25 cellular contexts compared by ENCODE assay signal in the genomic region with DNA sequence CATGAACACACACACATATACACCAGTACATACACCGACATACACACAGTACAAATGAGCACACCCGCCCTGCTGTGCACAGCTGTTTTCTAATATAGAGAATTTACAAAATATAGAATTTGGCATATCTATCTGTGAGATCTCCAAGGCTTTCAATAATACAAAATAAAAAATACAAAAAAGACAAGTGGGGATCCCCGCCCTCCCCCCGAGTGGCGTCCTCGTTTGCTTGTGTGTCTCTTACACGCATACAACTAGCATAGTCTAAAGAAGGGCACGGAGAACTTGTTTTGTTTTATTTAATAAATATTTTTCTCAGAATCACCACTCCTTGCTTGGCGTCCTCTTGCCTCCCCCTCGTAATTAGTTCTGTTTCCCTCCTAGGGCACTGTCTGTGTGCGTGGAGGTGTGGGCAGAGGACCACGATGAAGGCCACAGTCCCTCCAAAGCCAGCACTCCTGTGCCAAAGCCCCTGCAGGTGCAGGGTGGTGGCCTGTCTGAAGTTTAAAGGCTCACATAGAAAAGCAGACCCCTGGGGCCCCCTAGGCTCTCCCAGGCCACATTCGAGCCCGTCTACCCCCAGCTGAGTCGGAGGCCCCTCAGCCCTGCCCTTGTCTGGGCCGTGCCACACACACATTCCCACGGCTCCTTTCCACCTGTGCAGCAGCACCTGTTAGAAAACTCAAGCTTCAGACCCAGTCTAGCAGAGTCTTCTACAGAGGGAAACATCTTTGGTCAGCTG.
"Had no signal": no experiment of that assay in that cellular context is flagged by ENCODE, and none has a peak within 500 bp of the region (broad histone marks: within the 10 kb centered on the region; RNA-seq: fewer than 3 reads in every experiment).

No MANE protein-coding gene starts in this region.

- H3K27ac Mint-ChIP-seq: natural killer cell; progenitor cell of endocrine pancreas; stimulated activated naive CD8-positive, alpha-beta T cell treated with anti-CD3 and anti-CD28 coated beads, Interleukin-15, amount 100 ng/mL, for 72 hours had no signal

- ATAC-seq: gastrocnemius medialis; left lung; lower lobe of right lung; natural killer cell; sciatic nerve; stimulated activated naive CD8-positive, alpha-beta T cell treated with anti-CD3 and anti-CD28 coated beads, Interleukin-15, amount 100 ng/mL, for 72 hours; upper lobe of right lung had no signal

- H3K9me3 ChIP-seq: colonic mucosa, gastrocnemius medialis, left lung, lower lobe of right lung, suprapubic skin, transverse colon, upper lobe of right lung, vagina had no signal

- DNase-seq: colonic mucosa; dermis blood vessel endothelial cell; effector memory CD4-positive, alpha-beta T cell; erythroblast; foreskin fibroblast; gastrocnemius medialis; kidney; left lung; lower lobe of right lung; natural killer cell; occipital lobe; stimulated activated CD4-positive, alpha-beta T cell treated with anti-CD3 and anti-CD28 coated beads, Interleukin-12 subunit alpha, Interleukin-12 subunit beta, amount 100 ng/mL, for 4 hours; stimulated activated CD4-positive, alpha-beta T cell treated with anti-CD3 and anti-CD28 coated beads, Interleukin-1b, Interleukin-23, amount 100 ng/mL, for 48 hours; stimulated activated CD4-positive, alpha-beta T cell treated with anti-CD3 and anti-CD28 coated beads, Interleukin-4, amount 100 ng/mL, for 1 hour; stimulated activated CD8-positive, alpha-beta memory T cell treated with anti-CD3 and anti-CD28 coated beads, Interleukin-4, amount 100 ng/mL, for 48 hours; stimulated activated naive CD4-positive, alpha-beta T cell; stimulated activated naive CD8-positive, alpha-beta T cell treated with anti-CD3 and anti-CD28 coated beads, Interleukin-15, amount 100 ng/mL, for 72 hours; transverse colon; upper lobe of right lung had no signal

- H3K4me1 Mint-ChIP-seq: stimulated activated naive CD8-positive, alpha-beta T cell treated with anti-CD3 and anti-CD28 coated beads, Interleukin-15, amount 100 ng/mL, for 72 hours had no signal

- H3K4me3 ChIP-seq: colonic mucosa, gastrocnemius medialis, left lung, lower lobe of right lung, smooth muscle cell, suprapubic skin, transverse colon, upper lobe of right lung, vagina had no signal

- H3K9me3 Mint-ChIP-seq: natural killer cell; stimulated activated naive CD8-positive, alpha-beta T cell treated with anti-CD3 and anti-CD28 coated beads, Interleukin-15, amount 100 ng/mL, for 72 hours had no signal

- H3K36me3 Mint-ChIP-seq: natural killer cell had no signal

- H3K27me3 Mint-ChIP-seq: progenitor cell of endocrine pancreas; stimulated activated naive CD8-positive, alpha-beta T cell treated with anti-CD3 and anti-CD28 coated beads, Interleukin-15, amount 100 ng/mL, for 72 hours had no signal

- H3K4me1 ChIP-seq: colonic mucosa, gastrocnemius medialis, left lung, lower lobe of right lung, parathyroid adenoma, suprapubic skin, transverse colon, upper lobe of right lung, vagina had no signal

- H3K27me3 ChIP-seq: colonic mucosa, gastrocnemius medialis, left lung, suprapubic skin, transverse colon, upper lobe of right lung, vagina had no signal

- H3K27ac ChIP-seq: colonic mucosa, gastrocnemius medialis, left lung, lower lobe of right lung, parathyroid adenoma, suprapubic skin, transverse colon, upper lobe of right lung, vagina had no signal

- H3K36me3 ChIP-seq: colonic mucosa, gastrocnemius medialis, left lung, lower lobe of right lung, suprapubic skin, transverse colon, upper lobe of right lung, vagina had no signal

- H3K4me3 Mint-ChIP-seq: natural killer cell; stimulated activated naive CD8-positive, alpha-beta T cell treated with anti-CD3 and anti-CD28 coated beads, Interleukin-15, amount 100 ng/mL, for 72 hours had no signal
